8 cellular contexts compared by ENCODE assay signal in the genomic region with DNA sequence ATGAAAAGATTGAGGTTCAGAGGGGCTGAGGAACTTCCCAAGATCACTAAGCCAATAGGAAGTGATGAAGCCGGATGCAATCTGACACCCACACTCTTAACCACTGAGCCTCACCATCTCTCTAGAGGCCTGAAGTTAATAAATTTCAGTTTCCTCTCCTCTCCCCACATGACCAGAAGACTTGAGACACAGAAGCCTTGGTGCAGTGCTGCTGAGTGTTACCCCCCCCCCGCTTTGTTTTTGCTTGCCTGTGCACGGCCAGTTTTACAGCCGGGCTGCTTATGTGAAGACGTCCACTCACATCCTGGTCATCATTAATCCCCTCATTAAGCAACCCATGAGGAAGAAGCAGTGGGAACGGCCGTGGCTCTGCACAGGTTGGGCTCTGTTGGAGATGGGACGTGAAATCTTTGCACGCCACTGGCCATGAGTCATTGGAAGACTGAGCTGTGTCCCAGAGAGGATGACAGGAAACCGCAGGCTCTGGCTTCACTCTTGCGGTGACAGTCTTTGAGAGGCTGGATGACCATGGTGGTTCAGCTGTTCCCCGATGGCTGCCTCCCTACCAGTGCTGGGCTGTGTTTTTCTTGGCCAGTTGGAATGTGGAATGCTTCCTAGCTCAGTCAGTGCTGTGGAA.
DNase-seq lines count a peak whose midpoint lies in the region; ATAC-seq and TF ChIP-seq lines count a peak whose summit lies in the region.

No MANE protein-coding gene starts in this region.

- H3K4me3 ChIP-seq in BLaER1 treated with 17β-estradiol and CSF1 and Interleukin-3, amounts not matched to agents 10 nM and 100 nM = peak overlapping the region in 4 of 10 experiments; percentile 11 to 44 (median 24); a peak in 2 of 20 replicates
- H3K4me3 ChIP-seq in SJSA1 (no peak overlapping the region), vagina (no peak overlapping the region), esophagus squamous epithelium (no peak overlapping the region)

- H3K4me1 ChIP-seq in BLaER1 treated with 17β-estradiol and CSF1 and Interleukin-3, amounts not matched to agents 10 nM and 100 nM = peaks cover 24 to 54% (median 30%) of the 10 kb centered on the region in 10 experiments
- H3K4me1 ChIP-seq in SJSA1 (replicated peaks) (peaks cover 48% of the 10 kb centered on the region), vagina (peaks cover 10% of the 10 kb centered on the region), esophagus squamous epithelium (no peaks in the 10 kb centered on the region)

- no peak for TF ChIP-seq POLR2A in vagina (IDR thresholded peaks at IDR 0.05)
- TF ChIP-seq POLR2A in esophagus squamous epithelium (IDR thresholded peaks at IDR 0.05) = no peak

- peak overlapping the region; percentile 64 for H3K4me3 Mint-ChIP-seq in HFFc6

- intact Hi-C loops in vagina (cut with DNase I) = no loop called here
- intact Hi-C loops in esophagus squamous epithelium (cut with DNase I) = no loop called here

- H3K36me3 ChIP-seq in BLaER1 treated with 17β-estradiol and CSF1 and Interleukin-3, amounts not matched to agents 10 nM and 100 nM = no peaks in the 10 kb centered on the region
- no peaks in the 10 kb centered on the region for H3K36me3 ChIP-seq in SJSA1
- H3K36me3 ChIP-seq in vagina = no peaks in the 10 kb centered on the region
- H3K36me3 ChIP-seq in esophagus squamous epithelium = no peaks in the 10 kb centered on the region

- H3K9me3 Mint-ChIP-seq in HFFc6 = no peaks in the 10 kb centered on the region

- H3K9ac ChIP-seq in BLaER1 treated with 17β-estradiol and CSF1 and Interleukin-3, amounts not matched to agents 10 nM and 100 nM = peak overlapping the region in 2 of 11 experiments; percentile 27 to 38; a peak in 2 of 22 replicates

- no peaks in the 10 kb centered on the region; the same call in 1 of the 2 replicates for H3K27me3 Mint-ChIP-seq in HFFc6 (ENCODE audit: insufficient read depth)

- TF ChIP-seq CTCF in HFFc6 (IDR thresholded peaks at IDR 0.05) = no peak
- no peak for TF ChIP-seq CTCF in vagina (IDR thresholded peaks at IDR 0.05)
- TF ChIP-seq CTCF in esophagus squamous epithelium (IDR thresholded peaks at IDR 0.05) = no peak

- H3K27me3 ChIP-seq in BLaER1 treated with 17β-estradiol and CSF1 and Interleukin-3, amounts not matched to agents 10 nM and 100 nM = peaks cover 0 to 87% (median 45%) of the 10 kb centered on the region in 11 experiments; a peak in 17 of 22 replicates
- H3K27me3 ChIP-seq in SJSA1 (replicated peaks) = no peaks in the 10 kb centered on the region
- H3K27me3 ChIP-seq in vagina = no peaks in the 10 kb centered on the region
- no peaks in the 10 kb centered on the region for H3K27me3 ChIP-seq in esophagus squamous epithelium

- peak overlapping the region; percentile 94 for H3K27ac Mint-ChIP-seq in HFFc6

- H3K9me3 ChIP-seq in BLaER1 treated with 17β-estradiol and CSF1 and Interleukin-3, amounts not matched to agents 10 nM and 100 nM (replicated peaks in 1 of 11) = peaks cover 0 to 6% (median 0%) of the 10 kb centered on the region in 11 experiments; a peak in 4 of 22 replicates
- H3K9me3 ChIP-seq in SJSA1 (replicated peaks) = no peaks in the 10 kb centered on the region
- no peaks in the 10 kb centered on the region for H3K9me3 ChIP-seq in vagina
- H3K9me3 ChIP-seq in esophagus squamous epithelium = no peaks in the 10 kb centered on the region

- peak overlapping the region; percentile 73 to 97 (median 87) for H3K4me2 ChIP-seq in BLaER1 treated with 17β-estradiol and CSF1 and Interleukin-3, amounts not matched to agents 10 nM and 100 nM

- WGBS in esophagus squamous epithelium, 2 donors = 52 to 78% methylated on average over 5 of the region's 12 CpGs

- ATAC-seq in GM21619 (IDR thresholded peaks at IDR 0.05; ENCODE audit: unreplicated experiment) = no peak

- peaks cover 81% of the 10 kb centered on the region for H3K4me1 Mint-ChIP-seq in HFFc6 (ENCODE audit: low read depth)

- H3K27ac ChIP-seq in BLaER1 treated with 17β-estradiol and CSF1 and Interleukin-3, amounts not matched to agents 10 nM and 100 nM = peak overlapping the region in 10 of 11 experiments; percentile 11 to 70 (median 42); a peak in 19 of 22 replicates
- H3K27ac ChIP-seq in SJSA1 = peak overlapping the region; percentile 77
- no peak overlapping the region for H3K27ac ChIP-seq in vagina
- H3K27ac ChIP-seq in esophagus squamous epithelium = no peak overlapping the region

- H4K20me1 ChIP-seq in BLaER1 treated with 17β-estradiol and CSF1 and Interleukin-3, amounts not matched to agents 10 nM and 100 nM = peaks cover 0 to 17% (median 0%) of the 10 kb centered on the region in 11 experiments; a peak in 8 of 22 replicates

- peak; percentile 100 for DNase-seq in HFFc6
- peak; percentile 96 to 97 for DNase-seq in SJSA1 (ENCODE audit: low read depth in 1 of 2, low spot score in 2 of 2)
- DNase-seq in islet precursor cell = peak; percentile 99
- DNase-seq in NCI-H82 treated with DMSO at 0.1 percent for 48 hours (lab: John Stamatoyannopoulos, UW; ENCODE audit: unreplicated experiment) = no peak
- no peak for DNase-seq in vagina (ENCODE audit: extremely low spot score in 2 of 2)
- DNase-seq in esophagus squamous epithelium (lab: John Stamatoyannopoulos, UW) = no peak

- H3K36me3 Mint-ChIP-seq in HFFc6 (ENCODE audit: low read depth) = no peaks in the 10 kb centered on the region

Comparison
In these comparisons a context has a peak if more than half of its experiments do, and no peak if none do; other contexts are left out.
1. H3K27ac ChIP-seq: peak in BLaER1 treated with 17β-estradiol and CSF1 and Interleukin-3, amounts not matched to agents 10 nM and 100 nM (10 of 11) and SJSA1 (single experiment); none in vagina (single experiment) and esophagus squamous epithelium (0 of 4).
2. DNase-seq: peak in HFFc6 (single experiment), SJSA1 (2 of 2) and islet precursor cell (single experiment); none in NCI-H82 treated with DMSO at 0.1 percent for 48 hours (single experiment), vagina (0 of 2) and esophagus squamous epithelium (single experiment).